ENCODE assay signal across 31 cellular contexts in genomic region chr4:167238226-167238625, GRCh38. TPM values are rescaled to one million over a fixed set of nuclear protein-coding genes. Genes with fewer than 3 reads are reported as not detected.
"Had no signal": no experiment of that assay in that cellular context is flagged by ENCODE, and none has a peak within 500 bp of the region (broad histone marks: within the 10 kb centered on the region; RNA-seq: fewer than 3 reads in every experiment).

No MANE protein-coding gene starts in this region.

- H3K36me3 Mint-ChIP-seq: activated naive CD8-positive, alpha-beta T cell; brain had no signal

- H3K9me3 Mint-ChIP-seq: activated T-helper 17 cell treated with anti-CD3 and anti-CD28 coated beads, Interleukin-2, amount 50 U/mL, for 72 hours had no signal

- H3K27ac ChIP-seq: WERI-Rb-1 had no signal

- H3K9ac ChIP-seq: SK-N-SH had no signal

- H3K4me3 Mint-ChIP-seq: activated CD4-positive, alpha-beta memory T cell treated with anti-CD3 and anti-CD28 coated beads, Interleukin-2, amount 10 ng/mL, durations not matched to agents 7 days and 5 days; activated CD4-positive, alpha-beta T cell treated with anti-CD3 and anti-CD28 coated beads for 36 hours; activated naive CD4-positive, alpha-beta T cell treated with anti-CD3 and anti-CD28 coated beads for 36 hours; activated naive CD8-positive, alpha-beta T cell; activated T-helper 17 cell treated with anti-CD3 and anti-CD28 coated beads, Interleukin-2, amount 50 U/mL, for 72 hours; brain had no signal

- H3K4me1 Mint-ChIP-seq: activated T-helper 17 cell treated with anti-CD3 and anti-CD28 coated beads, Interleukin-2, amount 50 U/mL, for 72 hours had no signal

- DNase-seq: activated CD4-positive, alpha-beta memory T cell treated with anti-CD3 and anti-CD28 coated beads, Interleukin-2, amount 10 ng/mL, durations not matched to agents 7 days and 5 days; activated CD4-positive, alpha-beta T cell treated with anti-CD3 and anti-CD28 coated beads for 36 hours; activated CD4-positive, alpha-beta T cell treated with anti-CD3 and anti-CD28 coated beads, Interleukin-2, amount 50 U/mL, for 1 hour; activated gamma-delta T cell; activated naive CD4-positive, alpha-beta T cell treated with anti-CD3 and anti-CD28 coated beads for 36 hours; activated T-cell treated with anti-CD3 and anti-CD28 coated beads for 4 hours; activated T-cell treated with anti-CD3 and anti-CD28 coated beads, Interleukin-2, amount 50 U/mL, for 48 hours; amygdala; cerebellar nuclear complex; MM.1S; NCI-H1105; NCI-H146; NCI-H187 treated with DMSO at 0.1 percent for 48 hours; NCI-H2081 treated with DMSO at 0.1 percent for 48 hours; NCI-H2171 treated with DMSO at 0.1 percent for 48 hours; NCI-H510A treated with DMSO at 0.1 percent for 48 hours; NCI-H774; NK-92 treated with Interleukin-12 subunit alpha and Interleukin-12 subunit beta, amount 100 ng/mL, for 24 hours; OCI-M1; RPMI8226; SK-N-SH; T-helper 1 cell; WERI-Rb-1 had no signal

- H3K9me3 ChIP-seq: SK-N-SH had no signal

- ATAC-seq: activated CD4-positive, alpha-beta T cell treated with anti-CD3 and anti-CD28 coated beads for 36 hours; activated T-helper 17 cell treated with anti-CD3 and anti-CD28 coated beads, Interleukin-2, amount 50 U/mL, for 72 hours; Panc1; Right ventricle myocardium inferior had no signal

- H3K36me3 ChIP-seq: WERI-Rb-1 had no signal

- H3K27ac Mint-ChIP-seq: activated CD4-positive, alpha-beta memory T cell treated with anti-CD3 and anti-CD28 coated beads, Interleukin-2, amount 10 ng/mL, durations not matched to agents 7 days and 5 days; activated CD4-positive, alpha-beta T cell treated with anti-CD3 and anti-CD28 coated beads for 36 hours; activated naive CD4-positive, alpha-beta T cell treated with anti-CD3 and anti-CD28 coated beads for 36 hours; activated naive CD8-positive, alpha-beta T cell; activated T-helper 17 cell treated with anti-CD3 and anti-CD28 coated beads, Interleukin-2, amount 50 U/mL, for 72 hours; brain had no signal

RNA-seq across cellular contexts. Expression of gene SPOCK3, which starts 3.9 kb away (rescaled TPM):
- total RNA-seq: activated CD4-positive, alpha-beta memory T cell treated with anti-CD3 and anti-CD28 coated beads, Interleukin-2, amount 10 ng/mL, durations not matched to agents 7 days and 5 days; activated CD4-positive, alpha-beta T cell treated with anti-CD3 and anti-CD28 coated beads for 36 hours; activated CD8-positive, alpha-beta memory T cell treated with anti-CD3 and anti-CD28 coated beads for 36 hours; activated naive CD4-positive, alpha-beta T cell treated with anti-CD3 and anti-CD28 coated beads for 36 hours; activated T-helper 17 cell treated with anti-CD3 and anti-CD28 coated beads, Interleukin-2, amount 50 U/mL, for 72 hours; cardiac septum; Right ventricle myocardium inferior; T-helper 2 cell treated with Interferon-gamma antibody and Interleukin-4, amounts not matched to agents 100 ng/mL and 5 ng/mL, for 36 hours had no signal
- polyA plus RNA-seq: SK-N-SH had no signal
